Comparison of ENCODE assay signal across 8 cellular contexts in genomic region chr17:75155191-75155601, GRCh38. TPM values are rescaled to one million over a fixed set of nuclear protein-coding genes. Genes with fewer than 3 reads are reported as not detected.
DNase-seq lines count a peak whose midpoint lies in the region; TF ChIP-seq lines count a peak whose summit lies in the region.
"Had no signal": no experiment of that assay in that cellular context is flagged by ENCODE, and none has a peak within 500 bp of the region (broad histone marks: within the 10 kb centered on the region; RNA-seq: fewer than 3 reads in every experiment).

No MANE protein-coding gene starts in this region.

- no peak overlapping the region for H2AFZ ChIP-seq in osteoblast (ENCODE audit: low read length)

- H3K27me3 Mint-ChIP-seq in endodermal cell (ENCODE audit: insufficient read depth), result no peaks in the 10 kb centered on the region
- H3K27me3 Mint-ChIP-seq: dendritic cell treated with granulocyte-macrophage colony-stimulating factor and Interleukin-4, amounts not matched to agents 40 ng/mL and 50 ng/mL, for 4 days had no signal

- H3K4me1 Mint-ChIP-seq in endodermal cell, result peaks cover 21% of the 10 kb centered on the region

- peak overlapping the region; percentile 100 for H3K4me2 ChIP-seq in osteoblast (ENCODE audit: insufficient read depth, low read length)

- H3K9ac ChIP-seq in ES-I3 (ENCODE audit: low read depth, low read length) (peak overlapping the region; percentile 28; the same call in 1 of the 2 replicates), endodermal cell (ENCODE audit: extremely low read depth, low read length, poor library complexity, severe bottlenecking) (no peak overlapping the region)

- no peaks in the 10 kb centered on the region for H3K9me3 Mint-ChIP-seq in endodermal cell
- H3K9me3 Mint-ChIP-seq: dendritic cell treated with granulocyte-macrophage colony-stimulating factor and Interleukin-4, amounts not matched to agents 40 ng/mL and 50 ng/mL, for 4 days had no signal

- peaks cover 13% of the 10 kb centered on the region for H4K20me1 ChIP-seq in osteoblast (ENCODE audit: insufficient read depth, low read length)

- H3K27ac ChIP-seq in endodermal cell (ENCODE audit: low read depth, low read length) (no peak overlapping the region), osteoblast (ENCODE audit: low read depth, low read length) (no peak overlapping the region)

- peaks cover 6% of the 10 kb centered on the region for H3K36me3 Mint-ChIP-seq in endodermal cell (ENCODE audit: low read depth)

- H3K4me3 Mint-ChIP-seq in endodermal cell, result no peak overlapping the region

- DNase-seq in NCI-H69 (lab: John Stamatoyannopoulos, UW) (peak; percentile 33), endodermal cell (peak; percentile 65), osteoblast (ENCODE audit: insufficient read length, low spot score, missing footprints) (peak; percentile 60), HK-2 (ENCODE audit: unreplicated experiment) (no peak), GM13976 (ENCODE audit: low spot score) (no peak), NCI-H510A treated with DMSO at 0.1 percent for 48 hours (lab: John Stamatoyannopoulos, UW) (no peak)

- H3K4me1 ChIP-seq in ES-I3 (ENCODE audit: insufficient read depth, low read length), result peaks cover 10% of the 10 kb centered on the region
- H3K4me1 ChIP-seq in endodermal cell (ENCODE audit: control insufficient read depth, insufficient read depth, low read length), result peaks cover 3% of the 10 kb centered on the region
- peaks cover 24% of the 10 kb centered on the region for H3K4me1 ChIP-seq in osteoblast (ENCODE audit: insufficient read depth, low read length)

- peak overlapping the region; percentile 14 for H3K4me3 ChIP-seq in endodermal cell (ENCODE audit: low read length)
- no peak overlapping the region for H3K4me3 ChIP-seq in osteoblast (ENCODE audit: insufficient read depth, low read length)

- H3K9me3 ChIP-seq in ES-I3 (ENCODE audit: control insufficient read depth, insufficient read depth, low read length) (no peaks in the 10 kb centered on the region), endodermal cell (ENCODE audit: control insufficient read depth, low read length) (no peaks in the 10 kb centered on the region), osteoblast (ENCODE audit: low read depth, low read length) (no peaks in the 10 kb centered on the region)

- peak overlapping the region; percentile 0 for H3K27ac Mint-ChIP-seq in endodermal cell

- TF ChIP-seq CTCF in endodermal cell (conservative IDR thresholded peaks at IDR 0.05) (no peak), osteoblast (IDR thresholded peaks at IDR 0.05; ENCODE audit: extremely low read depth, low read depth, low read length) (no peak), GM13976 (IDR thresholded peaks at IDR 0.05; ENCODE audit: borderline replicate concordance, control extremely low read depth, extremely low read depth, insufficient read depth, missing control alignments) (no peak)

- in situ Hi-C loops in GM13976 (cut with MboI; ENCODE audit: low sequenced_read_pairs, unreplicated experiment), result no loop called here

- H3K27me3 ChIP-seq in endodermal cell (ENCODE audit: control insufficient read depth, insufficient read depth, low read length, poor library complexity, severe bottlenecking), result no peaks in the 10 kb centered on the region
- H3K27me3 ChIP-seq in osteoblast (ENCODE audit: insufficient read depth, low read length), result no peaks in the 10 kb centered on the region

- H3K36me3 ChIP-seq in ES-I3 (ENCODE audit: insufficient read depth, low read length), result no peaks in the 10 kb centered on the region
- peaks cover 10% of the 10 kb centered on the region for H3K36me3 ChIP-seq in endodermal cell (ENCODE audit: control insufficient read depth, insufficient read depth, low read length)
- no peaks in the 10 kb centered on the region for H3K36me3 ChIP-seq in osteoblast (ENCODE audit: insufficient read depth, low read length)

- peaks cover 41% of the 10 kb centered on the region for H3K79me2 ChIP-seq in osteoblast (ENCODE audit: insufficient read depth, low read length)

- WGBS in endodermal cell (ENCODE audit: insufficient coverage in 1 of 2, insufficient read length in 1 of 2), 2 experiments, result 59 to 80% methylated on average over 2 to 3 of the region's 3 CpGs

RNA-seq across cellular contexts. Expression of gene JPT1, which starts 0.9 kb away (rescaled TPM):
- 100 to 1,000 TPM; 148 to 156 TPM for total RNA-seq in endodermal cell
- polyA plus RNA-seq in endodermal cell (2013, experiment 1 of 2), result 352 TPM
- polyA plus RNA-seq in endodermal cell (2013, experiment 2 of 2), result 339 TPM
- 55.7 and 60.8 TPM in 2 replicates for total RNA-seq in osteoblast

RNA-seq across cellular contexts. Expression of gene NT5C, which starts 23.7 kb away (rescaled TPM):
- total RNA-seq in endodermal cell (10 to 100 TPM; 69.1 to 80.3 TPM), osteoblast (48.1 and 53.9 TPM in 2 replicates)
- polyA plus RNA-seq in endodermal cell (2013, experiment 1 of 2), result 71.1 TPM
- 57.0 TPM for polyA plus RNA-seq in endodermal cell (2013, experiment 2 of 2)

RNA-seq across cellular contexts. Expression of gene SUMO2, which starts 27.6 kb away (rescaled TPM):
- total RNA-seq in endodermal cell (100 to 1,000 TPM; 586 to 714 TPM), osteoblast (92.6 and 96.4 TPM in 2 replicates)
- 640 TPM for polyA plus RNA-seq in endodermal cell (2013, experiment 1 of 2)
- polyA plus RNA-seq in endodermal cell (2013, experiment 2 of 2), result 584 TPM

RNA-seq across cellular contexts. Expression of gene ARMC7, which starts 45.4 kb away (rescaled TPM):
- 10 to 100 TPM; 20.0 to 26.6 TPM for total RNA-seq in endodermal cell
- polyA plus RNA-seq in endodermal cell (2013, experiment 1 of 2), result 14.0 TPM
- polyA plus RNA-seq in endodermal cell (2013, experiment 2 of 2), result 12.3 TPM
- total RNA-seq in osteoblast, result 3.2 and 3.3 TPM in 2 replicates

RNA-seq across cellular contexts. Expression of gene NUP85, which starts 50.3 kb away (rescaled TPM):
- total RNA-seq in endodermal cell, result 100 to 1,000 TPM; 105 to 117 TPM
- 61.6 TPM for polyA plus RNA-seq in endodermal cell (2013, experiment 1 of 2)
- 57.0 TPM for polyA plus RNA-seq in endodermal cell (2013, experiment 2 of 2)
- total RNA-seq in osteoblast, result 26.4 and 26.5 TPM in 2 replicates

Comparison
In these comparisons a context has a peak if more than half of its experiments do, and no peak if none do; other contexts are left out.
1. DNase-seq: peak in NCI-H69 (single experiment), endodermal cell (single experiment) and osteoblast (single experiment); none in HK-2 (single experiment), GM13976 (single experiment) and NCI-H510A treated with DMSO at 0.1 percent for 48 hours (single experiment).